10 cellular contexts compared by ENCODE assay signal in the genomic region with DNA sequence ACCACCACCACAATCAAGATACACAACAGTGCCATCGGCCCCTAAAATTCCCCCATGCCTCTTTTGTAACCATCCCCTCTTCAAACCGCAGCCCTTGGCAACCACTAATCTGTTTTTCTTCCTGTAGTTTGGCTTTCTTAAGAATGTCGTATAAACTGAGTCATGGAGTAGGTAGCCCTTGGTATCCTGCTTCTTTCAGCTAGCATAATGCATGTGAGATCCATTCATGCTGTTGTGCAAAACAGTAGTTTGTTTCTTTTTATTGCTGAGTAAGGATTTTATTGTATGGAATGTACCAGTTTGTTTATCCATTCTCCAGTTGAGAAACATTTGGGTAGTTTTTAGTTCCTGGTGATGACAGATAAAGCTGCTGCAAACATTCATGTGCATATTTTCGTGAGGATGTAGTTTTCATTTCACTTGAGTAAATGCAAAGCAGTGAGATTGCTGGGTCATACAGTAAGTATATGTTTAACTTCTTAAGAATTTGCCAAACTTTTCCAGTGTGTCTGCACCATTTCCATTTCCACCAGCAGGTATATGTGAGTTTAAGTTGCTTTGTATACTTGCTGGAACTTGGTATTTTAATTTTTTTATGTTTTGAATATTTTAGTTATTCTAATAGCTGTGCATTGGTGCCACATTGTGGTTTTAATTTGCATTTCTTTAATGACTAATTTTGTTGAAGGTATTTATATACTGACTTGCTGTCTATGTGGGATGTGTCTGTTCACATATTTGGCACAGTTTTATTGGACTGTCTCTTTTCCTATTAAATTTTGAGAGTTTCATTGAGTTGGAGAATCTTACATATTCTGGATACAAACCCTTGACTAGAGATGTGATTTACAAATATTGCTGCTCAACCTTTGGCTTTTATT.
DNase-seq lines count a peak whose midpoint lies in the region; ATAC-seq and TF ChIP-seq lines count a peak whose summit lies in the region.
"Had no signal": no experiment of that assay in that cellular context is flagged by ENCODE, and none has a peak within 500 bp of the region (broad histone marks: within the 10 kb centered on the region; RNA-seq: fewer than 3 reads in every experiment).

No MANE protein-coding gene starts in this region.

- H3K4me1 Mint-ChIP-seq in WTC11 = peaks cover 8% of the 10 kb centered on the region
- peaks cover 15% of the 10 kb centered on the region for H3K4me1 Mint-ChIP-seq in neural progenitor cell

- H3F3A ChIP-seq in neural progenitor cell (ENCODE audit: low read depth) = no peaks in the 10 kb centered on the region

- H3K36me3 Mint-ChIP-seq in WTC11 = peaks cover 7% of the 10 kb centered on the region; the same call in 1 of the 2 replicates
- no peaks in the 10 kb centered on the region for H3K36me3 Mint-ChIP-seq in neural progenitor cell

- intact Hi-C loops in OCI-LY7 (cut with micrococcal nuclease; ENCODE audit: unreplicated experiment) = no loop called here

- no peaks in the 10 kb centered on the region for H3K27me3 Mint-ChIP-seq in WTC11 (ENCODE audit: low read depth)
- peaks cover 3% of the 10 kb centered on the region for H3K27me3 Mint-ChIP-seq in neural progenitor cell (ENCODE audit: insufficient read depth, low read depth)

- H3K27me3 ChIP-seq in neural progenitor cell (no peaks in the 10 kb centered on the region), BE2C (no peaks in the 10 kb centered on the region)

- BruUV-seq in OCI-LY7 (replicated peaks; lab: Mats Ljungman, UMichigan) = no TSS peak

- no peak overlapping the region for H3K9ac ChIP-seq in neural progenitor cell

- H3K9me3 ChIP-seq in neural progenitor cell (ENCODE audit: low read depth) (no peaks in the 10 kb centered on the region), BE2C (no peaks in the 10 kb centered on the region), OCI-LY7 (ENCODE audit: low read length) (no peaks in the 10 kb centered on the region)

- H3K36me3 ChIP-seq in neural progenitor cell (no peaks in the 10 kb centered on the region), BE2C (no peaks in the 10 kb centered on the region), OCI-LY7 (ENCODE audit: insufficient read depth, low read length) (no peaks in the 10 kb centered on the region)

- H3K27ac Mint-ChIP-seq in WTC11 = peak overlapping the region; percentile 44
- peak overlapping the region; percentile 65 for H3K27ac Mint-ChIP-seq in neural progenitor cell

- peaks cover 17% of the 10 kb centered on the region for H3K4me1 ChIP-seq in neural progenitor cell
- no peaks in the 10 kb centered on the region for H3K4me1 ChIP-seq in BE2C
- H3K4me1 ChIP-seq in OCI-LY7 (ENCODE audit: insufficient read depth, low read length, poor library complexity, severe bottlenecking) = no peaks in the 10 kb centered on the region

- TF ChIP-seq CTCF in WTC11 (IDR thresholded peaks at IDR 0.05) (no peak), neural progenitor cell (IDR thresholded peaks at IDR 0.05) (no peak), BE2C (IDR thresholded peaks at IDR 0.05; ENCODE audit: low read depth, low read length) (no peak), OCI-LY7 (conservative IDR thresholded peaks at IDR 0.05; ENCODE audit: low read length) (no peak)

- H3K4me3 ChIP-seq in neural progenitor cell (no peak overlapping the region), BE2C (ENCODE audit: low read depth, low read length) (no peak overlapping the region), OCI-LY7 (ENCODE audit: low read depth, low read length, poor library complexity, severe bottlenecking) (no peak overlapping the region)

- H3K79me2 ChIP-seq in neural progenitor cell (ENCODE audit: low read depth) (no peaks in the 10 kb centered on the region), OCI-LY7 (ENCODE audit: insufficient read depth, low read depth, low read length) (no peaks in the 10 kb centered on the region)

- H4K20me1 ChIP-seq in neural progenitor cell (ENCODE audit: low read depth) (no peaks in the 10 kb centered on the region), OCI-LY7 (ENCODE audit: insufficient read depth, low read length) (no peaks in the 10 kb centered on the region)

- POLR2A ChIA-PET in WTC11 (lab: Charles Lee) (no interaction called here), OCI-LY7 (lab: Charles Lee) (interaction anchor here (0.6 kb wide), 1 partner anchor 43 kb away, joined by 3 read pairs; no protein-coding TSS in a partner anchor)

- CTCF ChIA-PET in WTC11 (lab: Charles Lee) = interaction anchor here (1.9 kb wide), 1 partner anchor 19 kb away, joined by 5 read pairs; no protein-coding TSS in a partner anchor
- CTCF ChIA-PET in OCI-LY7 (lab: Charles Lee; ENCODE audit: unreplicated experiment) = no interaction called here

- peak overlapping the region; percentile 39 for H3K4me2 ChIP-seq in neural progenitor cell
- H3K4me2 ChIP-seq in OCI-LY7 (ENCODE audit: low read length) = no peak overlapping the region

- H2AFZ ChIP-seq in neural progenitor cell (replicated peaks) = peak overlapping the region; percentile 27
- H2AFZ ChIP-seq in OCI-LY7 (ENCODE audit: low read length) = no peak overlapping the region

- peak overlapping the region; percentile 22 for H3K27ac ChIP-seq in neural progenitor cell
- no peak overlapping the region for H3K27ac ChIP-seq in OCI-LY7 (ENCODE audit: low read depth, low read length, poor library complexity, severe bottlenecking)

- H3K9me3 Mint-ChIP-seq in WTC11 (peaks cover 15% of the 10 kb centered on the region), neural progenitor cell (peaks cover 13% of the 10 kb centered on the region)

- H3K9me2 ChIP-seq in OCI-LY7 (ENCODE audit: insufficient read depth, low read length) = no peaks in the 10 kb centered on the region

- H3K4me3 Mint-ChIP-seq in WTC11 (no peak overlapping the region), neural progenitor cell (peak overlapping the region; percentile 72)

- no peak for DNase-seq in WTC11 (ENCODE audit: low spot score)
- peak; percentile 15 for DNase-seq in neural progenitor cell (ENCODE audit: low spot score)
- no peak for DNase-seq in BE2C
- DNase-seq in OCI-LY7 (ENCODE audit: low spot score) = no peak
- DNase-seq in activated gamma-delta T cell treated with Interleukin-2 at 50 U/mL for 16 hours = no peak
- DNase-seq in NCI-H510A treated with DMSO at 0.1 percent for 48 hours (lab: John Stamatoyannopoulos, UW) = no peak
- DNase-seq: glutamatergic neuron, NCI-H1694 had no signal

- ATAC-seq in GM19043 (IDR thresholded peaks at IDR 0.05; ENCODE audit: low read depth, unreplicated experiment) = peak; percentile 52
- ATAC-seq in HG03280 (IDR thresholded peaks at IDR 0.05; ENCODE audit: unreplicated experiment) = peak; percentile 52
- peak; percentile 60 for ATAC-seq in WTC11

TF ChIP-seq in WTC11, 78 proteins besides CTCF, POLR2A, EP300 and RAD21 (continues in another document):
- TF ChIP-seq NR1H2 (CRISPR knock-in tag; IDR thresholded peaks at IDR 0.05) (no peak), ZNF317 (CRISPR knock-in tag; IDR thresholded peaks at IDR 0.05; ENCODE audit: borderline replicate concordance, low read depth) (no peak), STAT6 (CRISPR knock-in tag; conservative IDR thresholded peaks at IDR 0.05; ENCODE audit: low read depth) (no peak), AR (CRISPR knock-in tag; IDR thresholded peaks at IDR 0.05) (no peak), FOXP1 (CRISPR knock-in tag; IDR thresholded peaks at IDR 0.05; ENCODE audit: borderline replicate concordance) (no peak), ZNF232 (CRISPR knock-in tag; IDR thresholded peaks at IDR 0.05) (no peak), NFE2L1 (CRISPR knock-in tag; IDR thresholded peaks at IDR 0.05) (no peak), GTF2I (CRISPR knock-in tag; conservative IDR thresholded peaks at IDR 0.05) (no peak), EMX1 (CRISPR knock-in tag; IDR thresholded peaks at IDR 0.05) (no peak)
